In the genomic region with DNA sequence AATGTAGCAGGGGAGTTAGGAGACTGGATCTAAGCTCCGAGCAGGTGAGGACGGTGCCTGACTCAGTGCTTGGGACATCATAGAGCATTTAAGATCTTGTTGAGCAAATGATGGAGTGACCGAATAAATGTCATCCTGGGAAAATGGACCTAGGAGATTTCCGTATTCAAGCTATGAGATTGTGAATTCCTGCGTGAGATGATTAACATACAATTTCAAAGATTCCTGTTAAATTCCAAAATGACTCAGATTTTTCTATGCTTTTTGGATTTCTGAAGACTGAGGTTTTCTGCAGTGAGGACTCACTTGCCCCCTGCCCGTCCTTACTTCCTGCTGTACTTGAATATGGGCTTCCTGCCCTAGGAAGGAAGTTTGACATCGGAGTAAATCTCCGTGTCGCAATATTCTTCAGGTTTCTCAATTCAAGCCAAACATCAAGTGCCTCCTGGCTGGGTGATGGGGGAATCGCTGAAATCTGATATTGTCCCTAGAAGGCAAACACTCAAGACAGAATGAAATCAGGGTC, we compare ENCODE assay signal across 9 cellular contexts. TPM values are rescaled to one million over a fixed set of nuclear protein-coding genes. Genes with fewer than 3 reads are reported as not detected.
DNase-seq lines count a peak whose midpoint lies in the region; ATAC-seq and TF ChIP-seq lines count a peak whose summit lies in the region.
"Had no signal": no experiment of that assay in that cellular context is flagged by ENCODE, and none has a peak within 500 bp of the region (broad histone marks: within the 10 kb centered on the region; RNA-seq: fewer than 3 reads in every experiment).

No MANE protein-coding gene starts in this region.

- CTCF ChIA-PET in activated CD4-positive, alpha-beta memory T cell treated with anti-CD3 and anti-CD28 coated beads, Interleukin-2, amount 10 ng/mL, durations not matched to agents 7 days and 5 days (lab: Charles Lee), result interaction anchor here (1.0 to 1.3 kb wide), 3 partner anchors 11 to 36 kb away, joined by 3 to 6 read pairs (median 4); a partner anchor contains a TSS

- peak overlapping the region; percentile 75 for H3K4me3 Mint-ChIP-seq in activated CD4-positive, alpha-beta memory T cell treated with anti-CD3 and anti-CD28 coated beads, Interleukin-2, amount 10 ng/mL, durations not matched to agents 7 days and 5 days
- peak overlapping the region; percentile 88 to 90 for H3K4me3 Mint-ChIP-seq in stimulated activated naive CD8-positive, alpha-beta T cell treated with anti-CD3 and anti-CD28 coated beads, Interleukin-15, amount 100 ng/mL, for 72 hours
- H3K4me3 Mint-ChIP-seq: B cell had no signal

- DNase-seq in SIG-M5 treated with dmso at 0.1 percent for 504 hours (lab: John Stamatoyannopoulos, UW; ENCODE audit: unreplicated experiment), result peak; percentile 73
- no peak for DNase-seq in SIG-M5 (lab: John Stamatoyannopoulos, UW)
- DNase-seq in activated CD4-positive, alpha-beta memory T cell treated with anti-CD3 and anti-CD28 coated beads, Interleukin-2, amount 10 ng/mL, durations not matched to agents 7 days and 5 days, result no peak
- no peak for DNase-seq in left ventricle myocardium inferior
- DNase-seq in stimulated activated naive CD8-positive, alpha-beta T cell treated with anti-CD3 and anti-CD28 coated beads, Interleukin-15, amount 100 ng/mL, for 72 hours, result peak in 1 of 2 donors; percentile 7
- no peak for DNase-seq in GDM1 (lab: John Stamatoyannopoulos, UW)
- no peak for DNase-seq in erythroblast (lab: John Stamatoyannopoulos, UW)

- H3K27me3 Mint-ChIP-seq in activated CD4-positive, alpha-beta memory T cell treated with anti-CD3 and anti-CD28 coated beads, Interleukin-2, amount 10 ng/mL, durations not matched to agents 7 days and 5 days, result no peaks in the 10 kb centered on the region
- H3K27me3 Mint-ChIP-seq in stimulated activated naive CD8-positive, alpha-beta T cell treated with anti-CD3 and anti-CD28 coated beads, Interleukin-15, amount 100 ng/mL, for 72 hours, result no peaks in the 10 kb centered on the region

- intact Hi-C loops in left ventricle myocardium inferior (cut with micrococcal nuclease), result no loop called here

- H3K27ac ChIP-seq in left ventricle myocardium inferior (replicated peaks), result peak overlapping the region; percentile 84

- no peak overlapping the region for H3K4me3 ChIP-seq in left ventricle myocardium inferior

- H3K9me3 ChIP-seq in left ventricle myocardium inferior (replicated peaks), result no peaks in the 10 kb centered on the region

- peaks cover 63% of the 10 kb centered on the region for H3K36me3 Mint-ChIP-seq in activated CD4-positive, alpha-beta memory T cell treated with anti-CD3 and anti-CD28 coated beads, Interleukin-2, amount 10 ng/mL, durations not matched to agents 7 days and 5 days (ENCODE audit: low read depth)

- no peaks in the 10 kb centered on the region for H3K9me3 Mint-ChIP-seq in activated CD4-positive, alpha-beta memory T cell treated with anti-CD3 and anti-CD28 coated beads, Interleukin-2, amount 10 ng/mL, durations not matched to agents 7 days and 5 days
- no peaks in the 10 kb centered on the region for H3K9me3 Mint-ChIP-seq in stimulated activated naive CD8-positive, alpha-beta T cell treated with anti-CD3 and anti-CD28 coated beads, Interleukin-15, amount 100 ng/mL, for 72 hours

- TF ChIP-seq CTCF in left ventricle myocardium inferior (IDR thresholded peaks at IDR 0.05; ENCODE audit: borderline replicate concordance), result no peak

- peaks cover 70% of the 10 kb centered on the region for H3K4me1 Mint-ChIP-seq in activated CD4-positive, alpha-beta memory T cell treated with anti-CD3 and anti-CD28 coated beads, Interleukin-2, amount 10 ng/mL, durations not matched to agents 7 days and 5 days
- H3K4me1 Mint-ChIP-seq in stimulated activated naive CD8-positive, alpha-beta T cell treated with anti-CD3 and anti-CD28 coated beads, Interleukin-15, amount 100 ng/mL, for 72 hours, result peaks cover 74% of the 10 kb centered on the region

- H3K4me1 ChIP-seq in left ventricle myocardium inferior, result peaks cover 25% of the 10 kb centered on the region

- H3K36me3 ChIP-seq in left ventricle myocardium inferior, result no peaks in the 10 kb centered on the region

- TF ChIP-seq POLR2A in erythroblast (IDR thresholded peaks at IDR 0.05; ENCODE audit: low read length), result no peak

- no peak for ATAC-seq in stimulated activated naive CD8-positive, alpha-beta T cell treated with anti-CD3 and anti-CD28 coated beads, Interleukin-15, amount 100 ng/mL, for 72 hours
- no peak for ATAC-seq in GM19467 (IDR thresholded peaks at IDR 0.05; ENCODE audit: unreplicated experiment)

- H3K27ac Mint-ChIP-seq in activated CD4-positive, alpha-beta memory T cell treated with anti-CD3 and anti-CD28 coated beads, Interleukin-2, amount 10 ng/mL, durations not matched to agents 7 days and 5 days, result peak overlapping the region; percentile 98
- peak overlapping the region; percentile 97 to 98 for H3K27ac Mint-ChIP-seq in stimulated activated naive CD8-positive, alpha-beta T cell treated with anti-CD3 and anti-CD28 coated beads, Interleukin-15, amount 100 ng/mL, for 72 hours

- POLR2A ChIA-PET in activated CD4-positive, alpha-beta memory T cell treated with anti-CD3 and anti-CD28 coated beads, Interleukin-2, amount 10 ng/mL, durations not matched to agents 7 days and 5 days (lab: Charles Lee), result interaction anchor here (0.6 to 8.4 kb wide), 2 partner anchors 14 to 424 kb away, joined by 3 to 192 read pairs; a partner anchor contains a TSS

- H3K27me3 ChIP-seq in left ventricle myocardium inferior (ENCODE audit: low read depth), result no peaks in the 10 kb centered on the region

RNA-seq across cellular contexts. Expression of a gene that starts 5.2 kb away (rescaled TPM):
- 100 to 1,000 TPM; 133 to 135 TPM for total RNA-seq in activated CD4-positive, alpha-beta memory T cell treated with anti-CD3 and anti-CD28 coated beads, Interleukin-2, amount 10 ng/mL, durations not matched to agents 7 days and 5 days
- total RNA-seq in left ventricle myocardium inferior, result 11.2 TPM

RNA-seq across cellular contexts. Expression of a gene that starts 10.5 kb away (rescaled TPM):
- 100 to 1,000 TPM; 130 to 133 TPM for total RNA-seq in activated CD4-positive, alpha-beta memory T cell treated with anti-CD3 and anti-CD28 coated beads, Interleukin-2, amount 10 ng/mL, durations not matched to agents 7 days and 5 days
- 126 TPM for total RNA-seq in left ventricle myocardium inferior

Comparison
In these comparisons a context has a peak if more than half of its experiments do, and no peak if none do; other contexts are left out.
1. RNA of a gene that starts 5.2 kb away (total RNA-seq): 133 to 135 TPM in activated CD4-positive, alpha-beta memory T cell treated with anti-CD3 and anti-CD28 coated beads, Interleukin-2, amount 10 ng/mL, durations not matched to agents 7 days and 5 days; 11.2 TPM in left ventricle myocardium inferior (single experiment); every median in the first group is over 10 times any median in the second.